32 cellular contexts compared by ENCODE assay signal in genomic region chr9:132703336-132703735, GRCh38. TPM values are rescaled to one million over a fixed set of nuclear protein-coding genes. Genes with fewer than 3 reads are reported as not detected.
DNase-seq lines count a peak whose midpoint lies in the region; ATAC-seq, FAIRE-seq and TF ChIP-seq lines count a peak whose summit lies in the region.
"Had no signal": no experiment of that assay in that cellular context is flagged by ENCODE, and none has a peak within 500 bp of the region (broad histone marks: within the 10 kb centered on the region; RNA-seq: fewer than 3 reads in every experiment).

No MANE protein-coding gene starts in this region.

- peak overlapping the region; percentile 38 for H3K27ac Mint-ChIP-seq in activated T-cell treated with anti-CD3 and anti-CD28 coated beads, Interleukin-2, amount 50 U/mL, for 72 hours
- H3K27ac Mint-ChIP-seq: activated CD4-positive, alpha-beta T cell treated with anti-CD3 and anti-CD28 coated beads for 36 hours; activated T-cell treated with anti-CD3 and anti-CD28 coated beads, Interleukin-2, amount 50 U/mL, for 24 hours; CD8-positive, alpha-beta T cell; effector memory CD8-positive, alpha-beta T cell; immature natural killer cell; natural killer cell treated with Interleukin-12 subunit alpha and Interleukin-12 subunit beta and Interleukin-15 and Interleukin-18, amount 100 ng/mL, for 72 hours; stimulated activated naive CD8-positive, alpha-beta T cell treated with anti-CD3 and anti-CD28 coated beads, Interleukin-15, amount 100 ng/mL, for 72 hours; T-helper 1 cell treated with Interleukin-12 subunit alpha and Interleukin-12 subunit beta and Interleukin-4 antibody, amounts not matched to agents 30 μg/mL and 1 μg/mL, for 36 hours had no signal

- no peak for TF ChIP-seq CTCF in fibroblast of mammary gland (conservative IDR thresholded peaks at IDR 0.05; ENCODE audit: control insufficient read depth, insufficient read depth, low read depth, low read length)

- FAIRE-seq in H54 (lab: Jason Lieb, UNC), result no peak

- no peak for ATAC-seq in activated T-cell treated with anti-CD3 and anti-CD28 coated beads, Interleukin-2, amount 50 U/mL, for 72 hours (replicated peaks in 1 of 2)
- ATAC-seq: activated CD4-positive, alpha-beta T cell treated with anti-CD3 and anti-CD28 coated beads for 36 hours; CD8-positive, alpha-beta T cell; effector memory CD8-positive, alpha-beta T cell; left ventricle myocardium superior; mucosa of descending colon; natural killer cell treated with Interleukin-12 subunit alpha and Interleukin-12 subunit beta and Interleukin-15 and Interleukin-18, amount 100 ng/mL, for 72 hours; stimulated activated naive CD8-positive, alpha-beta T cell treated with anti-CD3 and anti-CD28 coated beads, Interleukin-15, amount 100 ng/mL, for 72 hours had no signal

- H3K27me3 Mint-ChIP-seq in activated T-cell treated with anti-CD3 and anti-CD28 coated beads, Interleukin-2, amount 50 U/mL, for 72 hours (ENCODE audit: low read depth), result peaks cover 17% of the 10 kb centered on the region

- no peak for TF ChIP-seq POLR2A in H54 (IDR thresholded peaks at IDR 0.05; ENCODE audit: low read depth, low read length)

- peaks cover 5% of the 10 kb centered on the region for H3K4me1 Mint-ChIP-seq in activated T-cell treated with anti-CD3 and anti-CD28 coated beads, Interleukin-2, amount 50 U/mL, for 72 hours (ENCODE audit: low read depth)
- H3K4me1 Mint-ChIP-seq: activated CD4-positive, alpha-beta T cell treated with anti-CD3 and anti-CD28 coated beads for 36 hours; immature natural killer cell; stimulated activated naive CD8-positive, alpha-beta T cell treated with anti-CD3 and anti-CD28 coated beads, Interleukin-15, amount 100 ng/mL, for 72 hours had no signal

- no peak overlapping the region for H3K4me3 ChIP-seq in fibroblast of mammary gland (ENCODE audit: control insufficient read depth, low read depth, low read length)
- H3K4me3 ChIP-seq: colonic mucosa, esophagus squamous epithelium, mucosa of descending colon, smooth muscle cell, thyroid gland had no signal

- no peak for DNase-seq in activated T-cell treated with anti-CD3 and anti-CD28 coated beads, Interleukin-2, amount 50 U/mL, for 72 hours
- DNase-seq in activated T-cell treated with anti-CD3 and anti-CD28 coated beads, Interleukin-2, amount 50 U/mL, for 48 hours, result no peak
- DNase-seq in RKO (ENCODE audit: low spot score), result peak; percentile 29
- DNase-seq in fibroblast of mammary gland (ENCODE audit: low read depth), result peak; percentile 12
- peak; percentile 11 for DNase-seq in renal cortical epithelial cell (ENCODE audit: low read depth)
- no peak for DNase-seq in NCI-H446 treated with DMSO at 0.1 percent for 48 hours (lab: John Stamatoyannopoulos, UW)
- no peak for DNase-seq in H54 (ENCODE audit: insufficient read length, low spot score)
- no peak for DNase-seq in hepatic stellate cell (ENCODE audit: low spot score)
- DNase-seq: activated CD4-positive, alpha-beta T cell treated with anti-CD3 and anti-CD28 coated beads for 36 hours; activated naive CD4-positive, alpha-beta T cell; activated T-cell treated with anti-CD3 and anti-CD28 coated beads, Interleukin-2, amount 50 U/mL, for 24 hours; amniotic stem cell; CD8-positive, alpha-beta T cell; colonic mucosa; DMS 273 treated with DMSO at 0.1 percent for 48 hours; effector memory CD8-positive, alpha-beta T cell; esophagus squamous epithelium; GOT3; hypothalamus; immature natural killer cell; left ventricle myocardium superior; mucosa of descending colon; NCI-H1105; NCI-H1930; RPMI8226; stimulated activated CD4-positive, alpha-beta T cell treated with anti-CD3 and anti-CD28 coated beads, Interleukin-1b, Interleukin-23, amount 100 ng/mL, for 48 hours; stimulated activated CD8-positive, alpha-beta memory T cell treated with anti-CD3 and anti-CD28 coated beads, Interleukin-4, amount 100 ng/mL, for 48 hours; stimulated activated naive CD8-positive, alpha-beta T cell treated with anti-CD3 and anti-CD28 coated beads, Interleukin-15, amount 100 ng/mL, for 72 hours; thyroid gland had no signal

- H3K36me3 Mint-ChIP-seq in activated T-cell treated with anti-CD3 and anti-CD28 coated beads, Interleukin-2, amount 50 U/mL, for 72 hours (ENCODE audit: insufficient read depth in 2 of 2), result peaks cover 5 to 6% of the 10 kb centered on the region in 2 donors
- H3K36me3 Mint-ChIP-seq: CD8-positive, alpha-beta T cell; immature natural killer cell had no signal

- no peak overlapping the region for H3K4me3 Mint-ChIP-seq in activated T-cell treated with anti-CD3 and anti-CD28 coated beads, Interleukin-2, amount 50 U/mL, for 72 hours
- H3K4me3 Mint-ChIP-seq: activated CD4-positive, alpha-beta T cell treated with anti-CD3 and anti-CD28 coated beads for 36 hours; activated T-cell treated with anti-CD3 and anti-CD28 coated beads, Interleukin-2, amount 50 U/mL, for 24 hours; CD8-positive, alpha-beta T cell; effector memory CD8-positive, alpha-beta T cell; immature natural killer cell; natural killer cell treated with Interleukin-12 subunit alpha and Interleukin-12 subunit beta and Interleukin-15 and Interleukin-18, amount 100 ng/mL, for 72 hours; stimulated activated naive CD8-positive, alpha-beta T cell treated with anti-CD3 and anti-CD28 coated beads, Interleukin-15, amount 100 ng/mL, for 72 hours; T-helper 1 cell treated with Interleukin-12 subunit alpha and Interleukin-12 subunit beta and Interleukin-4 antibody, amounts not matched to agents 30 μg/mL and 1 μg/mL, for 36 hours had no signal

- peaks cover 3% of the 10 kb centered on the region in 2 donors for H3K9me3 Mint-ChIP-seq in activated T-cell treated with anti-CD3 and anti-CD28 coated beads, Interleukin-2, amount 50 U/mL, for 72 hours
- H3K9me3 Mint-ChIP-seq: natural killer cell treated with Interleukin-12 subunit alpha and Interleukin-12 subunit beta and Interleukin-15 and Interleukin-18, amount 100 ng/mL, for 72 hours had no signal

RNA-seq across cellular contexts. Expression of gene GTF3C4, which starts 33.1 kb away (rescaled TPM):
- total RNA-seq in activated T-cell treated with anti-CD3 and anti-CD28 coated beads, Interleukin-2, amount 50 U/mL, for 72 hours, result 10 to 100 TPM; 13.8 to 16.0 TPM
- 15.5 and 22.8 TPM in 2 replicates for total RNA-seq in renal cortical epithelial cell

RNA-seq across cellular contexts. Expression of gene DDX31, which starts 33.6 kb away (rescaled TPM):
- 10 to 100 TPM; 13.9 to 16.7 TPM for total RNA-seq in activated T-cell treated with anti-CD3 and anti-CD28 coated beads, Interleukin-2, amount 50 U/mL, for 72 hours
- 14.9 and 23.3 TPM in 2 replicates for total RNA-seq in renal cortical epithelial cell

Comparison
In these comparisons a context has a peak if more than half of its experiments do, and no peak if none do; other contexts are left out.
1. DNase-seq: peak in RKO (single experiment), fibroblast of mammary gland (single experiment) and renal cortical epithelial cell (single experiment); none in activated T-cell treated with anti-CD3 and anti-CD28 coated beads, Interleukin-2, amount 50 U/mL, for 72 hours (0 of 2), activated T-cell treated with anti-CD3 and anti-CD28 coated beads, Interleukin-2, amount 50 U/mL, for 48 hours (0 of 2), NCI-H446 treated with DMSO at 0.1 percent for 48 hours (single experiment), H54 (single experiment) and hepatic stellate cell (single experiment).